8 cellular contexts compared by ENCODE assay signal in genomic region chr6:73580247-73581149, GRCh38. TPM values are rescaled to one million over a fixed set of nuclear protein-coding genes. Genes with fewer than 3 reads are reported as not detected.
DNase-seq lines count a peak whose midpoint lies in the region; ATAC-seq and TF ChIP-seq lines count a peak whose summit lies in the region.

No MANE protein-coding gene starts in this region.

- peaks cover 25% of the 10 kb centered on the region for H3K4me1 ChIP-seq in CD4-positive, CD25-positive, alpha-beta regulatory T cell (ENCODE audit: control insufficient read depth, insufficient read depth, low read length, poor library complexity, severe bottlenecking)
- H3K4me1 ChIP-seq in iPS DF 6.9 (ENCODE audit: control insufficient read depth, insufficient read depth, low read length): peaks cover 2% of the 10 kb centered on the region; the same call in 1 of the 2 replicates

- peak; percentile 53 for TF ChIP-seq CTCF in HL-60 (IDR thresholded peaks at IDR 0.05; ENCODE audit: insufficient read depth, low read length)

- peaks cover 17 to 29% (median 24%) of the 10 kb centered on the region in 4 donors for H3K4me1 Mint-ChIP-seq in CD4-positive, CD25-positive, alpha-beta regulatory T cell

- H3K27ac ChIP-seq in CD4-positive, CD25-positive, alpha-beta regulatory T cell (ENCODE audit: insufficient read depth, low read length, poor library complexity, severe bottlenecking): peak overlapping the region; percentile 66
- H3K27ac ChIP-seq in HL-60 (replicated peaks) (peak overlapping the region; percentile 71), iPS DF 6.9 (ENCODE audit: low read length) (peak overlapping the region; percentile 25)

- H3K36me3 Mint-ChIP-seq in CD4-positive, CD25-positive, alpha-beta regulatory T cell: no peaks in the 10 kb centered on the region

- peak overlapping the region; percentile 83 to 88 (median 86) for H3K4me3 Mint-ChIP-seq in CD4-positive, CD25-positive, alpha-beta regulatory T cell

- no peaks in the 10 kb centered on the region for H3K36me3 ChIP-seq in CD4-positive, CD25-positive, alpha-beta regulatory T cell (ENCODE audit: control insufficient read depth, insufficient read depth, low read length)
- no peaks in the 10 kb centered on the region for H3K36me3 ChIP-seq in iPS DF 6.9 (ENCODE audit: control insufficient read depth, insufficient read depth, low read length)

- ATAC-seq in CD4-positive, CD25-positive, alpha-beta regulatory T cell (ENCODE audit: low read depth in 2 of 2): peak; percentile 69 to 79
- peak; percentile 60 for ATAC-seq in GM19467 (IDR thresholded peaks at IDR 0.05; ENCODE audit: unreplicated experiment)

- peak overlapping the region; percentile 96 to 98 (median 96) for H3K27ac Mint-ChIP-seq in CD4-positive, CD25-positive, alpha-beta regulatory T cell

- peak overlapping the region; percentile 75 for H3K4me3 ChIP-seq in CD4-positive, CD25-positive, alpha-beta regulatory T cell (ENCODE audit: low read depth, low read length)
- H3K4me3 ChIP-seq in HL-60 (replicated peaks; ENCODE audit: insufficient read depth, low read length): no peak overlapping the region
- H3K4me3 ChIP-seq in iPS DF 6.9 (ENCODE audit: low read length): no peak overlapping the region
- H3K4me3 ChIP-seq in skeletal muscle cell (ENCODE audit: low read depth, low read length): peak overlapping the region; percentile 27

- WGBS in iPS DF 6.9 (ENCODE audit: insufficient coverage, insufficient read length): no CpG with 5 or more reads among the region's 21 CpGs

- peaks cover 0 to 7% (median 3%) of the 10 kb centered on the region in 7 donors for H3K9me3 Mint-ChIP-seq in CD4-positive, CD25-positive, alpha-beta regulatory T cell

- H3K27me3 Mint-ChIP-seq in CD4-positive, CD25-positive, alpha-beta regulatory T cell: no peaks in the 10 kb centered on the region

- no peaks in the 10 kb centered on the region for H3K27me3 ChIP-seq in CD4-positive, CD25-positive, alpha-beta regulatory T cell (ENCODE audit: control insufficient read depth, insufficient read depth, low read length)
- H3K27me3 ChIP-seq in HL-60 (ENCODE audit: insufficient read depth, poor library complexity, severe bottlenecking) (no peaks in the 10 kb centered on the region), iPS DF 6.9 (ENCODE audit: control insufficient read depth, insufficient read depth, low read length) (no peaks in the 10 kb centered on the region)

- peak; percentile 34 to 68 (median 36) for DNase-seq in CD4-positive, CD25-positive, alpha-beta regulatory T cell
- DNase-seq in HL-60 (ENCODE audit: low read depth in 1 of 2, low spot score in 1 of 2): peak in 1 of 2 experiments; percentile 68
- DNase-seq in T-helper 22 cell (ENCODE audit: low read depth): peak; percentile 24
- peak; percentile 98 for DNase-seq in astrocyte of the hippocampus (ENCODE audit: low read depth, low spot score)
- DNase-seq in iPS DF 6.9 (ENCODE audit: low read depth, low spot score): no peak
- DNase-seq in skeletal muscle cell (ENCODE audit: low read depth): peak; percentile 94
- DNase-seq in NCI-H2196 (lab: John Stamatoyannopoulos, UW; ENCODE audit: unreplicated experiment): no peak

- no peaks in the 10 kb centered on the region for H3K9me3 ChIP-seq in CD4-positive, CD25-positive, alpha-beta regulatory T cell (ENCODE audit: control insufficient read depth in 2 of 2, low read length in 2 of 2)
- H3K9me3 ChIP-seq in iPS DF 6.9 (ENCODE audit: control insufficient read depth, insufficient read depth, low read length): no peaks in the 10 kb centered on the region

RNA-seq across cellular contexts. Expression of gene EEF1A1, which starts 59.7 kb away (rescaled TPM):
- 10,044 TPM for total RNA-seq in CD4-positive, CD25-positive, alpha-beta regulatory T cell
- polyA plus RNA-seq in CD4-positive, CD25-positive, alpha-beta regulatory T cell: over 10,000 TPM in 2 of 4 donors, 1,000 to 10,000 TPM in 2; 6,574 to 12,846 (median 10,671) TPM

Comparison
In these comparisons a context has a peak if more than half of its experiments do, and no peak if none do; other contexts are left out.
1. DNase-seq: peak in CD4-positive, CD25-positive, alpha-beta regulatory T cell (3 of 3), T-helper 22 cell (single experiment), astrocyte of the hippocampus (single experiment) and skeletal muscle cell (single experiment); none in iPS DF 6.9 (single experiment) and NCI-H2196 (single experiment).
2. H3K4me3 ChIP-seq: peak in CD4-positive, CD25-positive, alpha-beta regulatory T cell (single experiment) and skeletal muscle cell (single experiment); none in HL-60 (single experiment) and iPS DF 6.9 (single experiment).
3. Peak in every context shown above with its lines, with median percentiles within 50 percentile points of each other: H3K27ac ChIP-seq.